In the genomic region with DNA sequence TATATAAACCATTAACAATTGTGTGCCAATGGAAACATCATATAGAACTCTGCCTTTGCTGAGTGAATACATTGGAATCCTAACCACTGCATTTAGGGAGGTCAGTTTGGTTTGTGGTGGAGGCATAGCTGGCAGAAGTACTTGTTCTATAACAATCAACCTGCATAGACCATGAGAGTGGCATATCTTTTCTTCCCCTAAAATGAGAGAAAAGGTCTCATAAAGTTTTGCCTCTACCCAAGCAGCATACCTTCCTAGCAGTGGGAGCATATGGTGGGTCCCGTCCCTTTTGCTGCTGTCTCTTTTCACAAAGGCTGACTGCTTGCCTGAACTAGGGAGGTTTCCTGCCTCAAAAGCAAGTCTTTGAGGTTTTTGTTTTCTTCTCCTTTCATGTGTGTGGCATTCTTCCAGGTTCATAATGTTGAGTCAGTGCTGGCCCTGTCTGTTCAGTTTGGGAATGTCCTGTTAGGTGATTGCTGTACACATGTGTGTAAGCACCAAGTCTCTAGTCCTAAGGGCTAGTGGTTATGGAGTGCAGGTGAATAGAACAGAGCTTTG, we compare ENCODE assay signal across 1 cellular context.
TF ChIP-seq lines count a peak whose summit lies in the region.

No MANE protein-coding gene starts in this region.

TF ChIP-seq in H1, 55 proteins besides CTCF, POLR2A, EP300 and RAD21:
- TF ChIP-seq CEBPB (IDR thresholded peaks at IDR 0.05; ENCODE audit: low read depth, low read length), result no peak
- TF ChIP-seq TAF1 (IDR thresholded peaks at IDR 0.05; ENCODE audit: low read depth, low read length), result no peak
